ENCODE assay signal across 24 cellular contexts in genomic region chr3:123633530-123633929, GRCh38. TPM values are rescaled to one million over a fixed set of nuclear protein-coding genes. Genes with fewer than 3 reads are reported as not detected.
DNase-seq lines count a peak whose midpoint lies in the region; ATAC-seq and TF ChIP-seq lines count a peak whose summit lies in the region.
"Had no signal": no experiment of that assay in that cellular context is flagged by ENCODE, and none has a peak within 500 bp of the region (broad histone marks: within the 10 kb centered on the region; RNA-seq: fewer than 3 reads in every experiment).

No MANE protein-coding gene starts in this region.

- no peak overlapping the region for H3K4me3 ChIP-seq in SJCRH30
- H3K4me3 ChIP-seq in muscle layer of colon (ENCODE audit: low read depth in 1 of 2, low read length in 2 of 2): no peak overlapping the region
- H3K4me3 ChIP-seq in tibial artery: no peak overlapping the region
- H3K4me3 ChIP-seq: pancreas, smooth muscle cell had no signal

- DNase-seq in SJCRH30 (no peak), fibroblast of gingiva (ENCODE audit: low read depth) (peak; percentile 86), tibial artery (peak in 1 of 2 donors; percentile 27), RWPE1 (ENCODE audit: low spot score) (no peak), NCI-H1417 treated with DMSO at 0.1 percent for 48 hours (lab: John Stamatoyannopoulos, UW) (no peak), left colon (no peak)
- DNase-seq: activated CD8-positive, alpha-beta T cell treated with anti-CD3 and anti-CD28 coated beads, Interleukin-2, amount 10 ng/mL, durations not matched to agents 7 days and 5 days; activated naive CD4-positive, alpha-beta T cell treated with anti-CD3 and anti-CD28 coated beads, Interleukin-2, amount 10 ng/mL, durations not matched to agents 7 days and 5 days; activated T-cell treated with anti-CD3 and anti-CD28 coated beads, Interleukin-2, amount 50 U/mL, for 4 hours; BE2C; cerebellar nuclear complex; COR-L47; effector memory CD8-positive, alpha-beta T cell; foreskin keratinocyte; kidney; naive thymus-derived CD4-positive, alpha-beta T cell; NCI-H526; pancreas; stimulated activated CD4-positive, alpha-beta T cell treated with anti-CD3 and anti-CD28 coated beads, Interleukin-2, amount 100 ng/mL, for 48 hours; T1000 had no signal

- intact Hi-C loops in tibial artery (cut with DNase I; ENCODE audit: low total_unique reads) (no loop called here), left colon (cut with DNase I, micrococcal nuclease) (no loop called here)

- CTCF ChIA-PET in RWPE1 (lab: Yijun Ruan, JAX): no interaction called here

- ATAC-seq in GM21423 (IDR thresholded peaks at IDR 0.05; ENCODE audit: unreplicated experiment) (no peak), left colon (no peak)
- ATAC-seq: activated CD4-positive, CD25-positive, alpha-beta regulatory T cell treated with anti-CD3 and anti-CD28 coated beads, Interleukin-2, amount 50 U/mL, for 24 hours; activated CD8-positive, alpha-beta T cell treated with anti-CD3 and anti-CD28 coated beads, Interleukin-2, amount 10 ng/mL, durations not matched to agents 7 days and 5 days; activated T-cell treated with anti-CD3 and anti-CD28 coated beads, Interleukin-2, amount 50 U/mL, for 4 hours; effector memory CD8-positive, alpha-beta T cell; foreskin keratinocyte; naive thymus-derived CD4-positive, alpha-beta T cell; pancreas had no signal

- H3K27ac ChIP-seq in SJCRH30 (peak overlapping the region; percentile 93; the same call in 1 of the 2 replicates), muscle layer of colon (ENCODE audit: low read depth, low read length) (peak overlapping the region; percentile 82), tibial artery (peak overlapping the region; percentile 69 to 94), RWPE1 (no peak overlapping the region)
- H3K27ac ChIP-seq: foreskin keratinocyte, pancreas had no signal

- POLR2A ChIA-PET in RWPE1 (lab: Yijun Ruan, JAX; ENCODE audit: low non-redundant PET): interaction anchor here (0.6 kb wide), 1 partner anchor 25 kb away, joined by 3 read pairs; no protein-coding TSS in a partner anchor

- H3K27me3 ChIP-seq in SJCRH30 (no peaks in the 10 kb centered on the region), muscle layer of colon (ENCODE audit: control insufficient read depth in 1 of 2, insufficient read depth in 2 of 2, low read length in 2 of 2) (no peaks in the 10 kb centered on the region), tibial artery (no peaks in the 10 kb centered on the region)
- H3K27me3 ChIP-seq: BE2C, foreskin keratinocyte, pancreas had no signal

- H3K4me1 ChIP-seq in SJCRH30 (peaks cover 58% of the 10 kb centered on the region), muscle layer of colon (ENCODE audit: insufficient read depth, low read length) (peaks cover 95% of the 10 kb centered on the region), tibial artery (peaks cover 3 to 90% (median 63%) of the 10 kb centered on the region in 4 donors)
- H3K4me1 ChIP-seq: BE2C had no signal

- H3K36me3 ChIP-seq in SJCRH30 (no peaks in the 10 kb centered on the region), muscle layer of colon (ENCODE audit: insufficient read depth, low read length) (peaks cover 72% of the 10 kb centered on the region), tibial artery (peaks cover 52 to 83% (median 67%) of the 10 kb centered on the region in 3 donors)
- H3K36me3 ChIP-seq: BE2C, pancreas had no signal

- H3K9me3 ChIP-seq in SJCRH30 (replicated peaks): no peaks in the 10 kb centered on the region
- no peaks in the 10 kb centered on the region for H3K9me3 ChIP-seq in muscle layer of colon (ENCODE audit: low read length)
- no peaks in the 10 kb centered on the region for H3K9me3 ChIP-seq in tibial artery
- H3K9me3 ChIP-seq: BE2C, pancreas had no signal

- TF ChIP-seq CTCF in tibial artery (IDR thresholded peaks at IDR 0.05) (no peak), RWPE1 (conservative IDR thresholded peaks at IDR 0.05; ENCODE audit: low read depth) (no peak)

- H3K9ac ChIP-seq in muscle layer of colon (ENCODE audit: low read length): no peak overlapping the region

RNA-seq across cellular contexts. Expression of gene HACD2, which starts 48.7 kb away (rescaled TPM):
- total RNA-seq in SJCRH30 (2014; rRNA removed; shearing (Covaris generic)): 34.2 and 37.0 TPM in 2 replicates
- 10 to 100 TPM; 60.8 to 63.5 TPM for total RNA-seq in left colon
